In genomic region chr5:35851282-35851681, GRCh38 we compare ENCODE assay signal across 11 cellular contexts. TPM values are rescaled to one million over a fixed set of nuclear protein-coding genes. Genes with fewer than 3 reads are reported as not detected.
DNase-seq lines count a peak whose midpoint lies in the region; ATAC-seq and TF ChIP-seq lines count a peak whose summit lies in the region.
"Had no signal": no experiment of that assay in that cellular context is flagged by ENCODE, and none has a peak within 500 bp of the region (broad histone marks: within the 10 kb centered on the region; RNA-seq: fewer than 3 reads in every experiment).

No MANE protein-coding gene starts in this region.

- intact Hi-C loops in activated CD8-positive, alpha-beta T cell treated with anti-CD3 and anti-CD28 coated beads for 36 hours (cut with micrococcal nuclease), result no loop called here
- intact Hi-C loops in transverse colon (cut with DNase I; ENCODE audit: low total_unique reads), result no loop called here

- TF ChIP-seq CTCF in activated CD8-positive, alpha-beta T cell treated with anti-CD3 and anti-CD28 coated beads for 36 hours (IDR thresholded peaks at IDR 0.05), result no peak
- TF ChIP-seq CTCF in transverse colon (IDR thresholded peaks at IDR 0.05), result no peak

- peak overlapping the region; percentile 95 for H3K4me3 Mint-ChIP-seq in activated CD8-positive, alpha-beta T cell treated with anti-CD3 and anti-CD28 coated beads for 36 hours
- H3K4me3 Mint-ChIP-seq in activated CD8-positive, alpha-beta T cell treated with anti-CD3 and anti-CD28 coated beads, Interleukin-2, amount 10 ng/mL, durations not matched to agents 7 days and 5 days, result no peak overlapping the region

- H3K4me1 Mint-ChIP-seq in activated CD8-positive, alpha-beta T cell treated with anti-CD3 and anti-CD28 coated beads for 36 hours (ENCODE audit: low read depth), result peaks cover 71% of the 10 kb centered on the region
- H3K4me1 Mint-ChIP-seq in activated CD8-positive, alpha-beta T cell treated with anti-CD3 and anti-CD28 coated beads, Interleukin-2, amount 10 ng/mL, durations not matched to agents 7 days and 5 days (ENCODE audit: low read depth), result peaks cover 67% of the 10 kb centered on the region

- H3K4me3 ChIP-seq in subcutaneous abdominal adipose tissue (ENCODE audit: low read depth in 1 of 5, low read length in 5 of 5) (peak overlapping the region in 4 of 5 donors; percentile 43 to 57 (median 48)), transverse colon (no peak overlapping the region)

- peaks cover 83% of the 10 kb centered on the region for H3K36me3 Mint-ChIP-seq in activated CD8-positive, alpha-beta T cell treated with anti-CD3 and anti-CD28 coated beads for 36 hours (ENCODE audit: low read depth)
- peaks cover 26% of the 10 kb centered on the region for H3K36me3 Mint-ChIP-seq in activated CD8-positive, alpha-beta T cell treated with anti-CD3 and anti-CD28 coated beads, Interleukin-2, amount 10 ng/mL, durations not matched to agents 7 days and 5 days (ENCODE audit: low read depth)
- H3K36me3 Mint-ChIP-seq: naive B cell had no signal

- H3K9me3 Mint-ChIP-seq in activated CD8-positive, alpha-beta T cell treated with anti-CD3 and anti-CD28 coated beads for 36 hours, result peaks cover 20% of the 10 kb centered on the region
- H3K9me3 Mint-ChIP-seq in activated CD8-positive, alpha-beta T cell treated with anti-CD3 and anti-CD28 coated beads, Interleukin-2, amount 10 ng/mL, durations not matched to agents 7 days and 5 days (ENCODE audit: insufficient read depth), result peaks cover 13% of the 10 kb centered on the region

- no peaks in the 10 kb centered on the region for H3K36me3 ChIP-seq in subcutaneous abdominal adipose tissue (ENCODE audit: control insufficient read depth in 5 of 5, insufficient read depth in 5 of 5, low read length in 5 of 5)
- no peaks in the 10 kb centered on the region for H3K36me3 ChIP-seq in transverse colon

- no peaks in the 10 kb centered on the region for H3K27me3 Mint-ChIP-seq in activated CD8-positive, alpha-beta T cell treated with anti-CD3 and anti-CD28 coated beads for 36 hours
- H3K27me3 Mint-ChIP-seq in activated CD8-positive, alpha-beta T cell treated with anti-CD3 and anti-CD28 coated beads, Interleukin-2, amount 10 ng/mL, durations not matched to agents 7 days and 5 days (ENCODE audit: low read depth), result no peaks in the 10 kb centered on the region
- H3K27me3 Mint-ChIP-seq: naive B cell had no signal

- TF ChIP-seq POLR2A in transverse colon (IDR thresholded peaks at IDR 0.05), result no peak

- peak overlapping the region; percentile 99 for H3K27ac Mint-ChIP-seq in activated CD8-positive, alpha-beta T cell treated with anti-CD3 and anti-CD28 coated beads for 36 hours
- no peak overlapping the region for H3K27ac Mint-ChIP-seq in activated CD8-positive, alpha-beta T cell treated with anti-CD3 and anti-CD28 coated beads, Interleukin-2, amount 10 ng/mL, durations not matched to agents 7 days and 5 days
- H3K27ac Mint-ChIP-seq: naive B cell had no signal

- POLR2A ChIA-PET in activated CD8-positive, alpha-beta T cell treated with anti-CD3 and anti-CD28 coated beads for 36 hours (lab: Charles Lee), result interaction anchor here (0.9 to 15.5 kb wide), 13 partner anchors 11 to 71 kb away, joined by 3 to 253 read pairs (median 42); no protein-coding TSS in a partner anchor
- POLR2A ChIA-PET in activated CD8-positive, alpha-beta T cell treated with anti-CD3 and anti-CD28 coated beads, Interleukin-2, amount 10 ng/mL, durations not matched to agents 7 days and 5 days (lab: Charles Lee), result interaction anchor here (3.0 to 4.9 kb wide), 2 partner anchors 21 to 29 kb away, joined by 11 to 54 read pairs; no protein-coding TSS in a partner anchor

- 49 to 57% methylated on average over 3 to 4 of the region's 4 CpGs for WGBS in transverse colon (ENCODE audit: low coverage in 1 of 2), 2 donors

- no peak overlapping the region for H3K27ac ChIP-seq in subcutaneous abdominal adipose tissue (ENCODE audit: low read depth, low read length)
- H3K27ac ChIP-seq in transverse colon, result no peak overlapping the region

- CTCF ChIA-PET in activated CD8-positive, alpha-beta T cell treated with anti-CD3 and anti-CD28 coated beads for 36 hours (lab: Charles Lee), result interaction anchor here (1.1 to 11.9 kb wide), 9 partner anchors 11 to 233 kb away, joined by 3 to 101 read pairs (median 6); partner anchors contain the start of gene SPEF2
- CTCF ChIA-PET in activated CD8-positive, alpha-beta T cell treated with anti-CD3 and anti-CD28 coated beads, Interleukin-2, amount 10 ng/mL, durations not matched to agents 7 days and 5 days (lab: Charles Lee), result interaction anchor here (0.9 to 5.7 kb wide), 10 partner anchors 11 to 200 kb away, joined by 3 to 51 read pairs (median 5); no protein-coding TSS in a partner anchor

- no peak for DNase-seq in activated CD8-positive, alpha-beta T cell treated with anti-CD3 and anti-CD28 coated beads for 36 hours
- DNase-seq in activated CD8-positive, alpha-beta T cell treated with anti-CD3 and anti-CD28 coated beads, Interleukin-2, amount 10 ng/mL, durations not matched to agents 7 days and 5 days, result no peak
- peak; percentile 67 for DNase-seq in fibroblast of peridontal ligament (ENCODE audit: extremely low read depth)
- no peak for DNase-seq in Ammon's horn (ENCODE audit: low spot score)
- DNase-seq in transverse colon, result no peak
- DNase-seq: AML-193, hippocampal formation, naive B cell had no signal

- in situ Hi-C loops in transverse colon (cut with MboI; ENCODE audit: low pct_ligation_motif_present in 1 of 4, low pct_unique_long_range_greater_than_20kb in 1 of 4, low sequenced_read_pairs in 3 of 4), result no loop called here

- H3K9ac ChIP-seq in subcutaneous abdominal adipose tissue (ENCODE audit: low read length in 5 of 5), result peak overlapping the region in 1 of 5 donors; percentile 25

- no peak for ATAC-seq in activated CD8-positive, alpha-beta T cell treated with anti-CD3 and anti-CD28 coated beads for 36 hours
- no peak for ATAC-seq in activated CD8-positive, alpha-beta T cell treated with anti-CD3 and anti-CD28 coated beads, Interleukin-2, amount 10 ng/mL, durations not matched to agents 7 days and 5 days
- ATAC-seq in SK-N-SH treated with all-trans-retinoic acid at 6 μM for 48 hours, result peak; percentile 36
- ATAC-seq in HG02642 (IDR thresholded peaks at IDR 0.05; ENCODE audit: poor library complexity, unreplicated experiment), result no peak

- no peak for TF ChIP-seq EP300 in transverse colon (IDR thresholded peaks at IDR 0.05; ENCODE audit: low read depth)

- peaks cover 0 to 2% (median 0%) of the 10 kb centered on the region in 5 donors for H3K9me3 ChIP-seq in subcutaneous abdominal adipose tissue (ENCODE audit: control insufficient read depth in 5 of 5, low read length in 5 of 5)
- no peaks in the 10 kb centered on the region for H3K9me3 ChIP-seq in transverse colon

- H3K27me3 ChIP-seq in subcutaneous abdominal adipose tissue (ENCODE audit: control insufficient read depth in 5 of 5, insufficient read depth in 4 of 5, low read length in 5 of 5) (no peaks in the 10 kb centered on the region), transverse colon (no peaks in the 10 kb centered on the region)

- H3K4me1 ChIP-seq in subcutaneous abdominal adipose tissue (ENCODE audit: control insufficient read depth in 5 of 5, insufficient read depth in 5 of 5, low read length in 5 of 5), result peaks cover 0 to 20% (median 7%) of the 10 kb centered on the region in 5 donors
- H3K4me1 ChIP-seq in transverse colon, result peaks cover 0 to 10% (median 1%) of the 10 kb centered on the region in 4 donors

TF ChIP-seq in SK-N-SH treated with all-trans-retinoic acid at 6 μM for 48 hours, 23 proteins besides CTCF, POLR2A, EP300 and RAD21:
- TF ChIP-seq ZNF565 (CRISPR knock-in tag; conservative IDR thresholded peaks at IDR 0.05; ENCODE audit: low read depth), result no peak
- no peak for TF ChIP-seq OSR1 (CRISPR knock-in tag; IDR thresholded peaks at IDR 0.05)
- no peak for TF ChIP-seq BACH2 (CRISPR knock-in tag; IDR thresholded peaks at IDR 0.05; ENCODE audit: borderline replicate concordance)
- TF ChIP-seq TOX (CRISPR knock-in tag; IDR thresholded peaks at IDR 0.05; ENCODE audit: borderline replicate concordance), result no peak
- TF ChIP-seq RARB (CRISPR knock-in tag; IDR thresholded peaks at IDR 0.05), result no peak
- 0 out of 2 replicates have a peak, but pooled peaks have one; percentile 16 for TF ChIP-seq ISL1 (CRISPR knock-in tag; IDR thresholded peaks at IDR 0.05)
TF ChIP-seq in SK-N-SH treated with all-trans-retinoic acid at 6 μM for 48 hours: peak in this region for 1.

RNA-seq across cellular contexts. Expression of gene IL7R, which starts 5.4 kb away (rescaled TPM):
- 100 to 1,000 TPM; 136 to 142 TPM for total RNA-seq in activated CD8-positive, alpha-beta T cell treated with anti-CD3 and anti-CD28 coated beads for 36 hours
- total RNA-seq in activated CD8-positive, alpha-beta T cell treated with anti-CD3 and anti-CD28 coated beads, Interleukin-2, amount 10 ng/mL, durations not matched to agents 7 days and 5 days, result 10 to 100 TPM; 45.4 to 48.4 TPM
- 10 to 100 TPM in 2 of 4 donors, 1 to 10 TPM in 2; 3.2 to 54.8 (median 17.9) TPM for total RNA-seq in transverse colon

Comparison
In these comparisons a context has a peak if more than half of its experiments do, and no peak if none do; other contexts are left out.
1. H3K4me3 ChIP-seq: peak in subcutaneous abdominal adipose tissue (4 of 5); none in transverse colon (0 of 4).